8 cellular contexts compared by ENCODE assay signal in the genomic region with DNA sequence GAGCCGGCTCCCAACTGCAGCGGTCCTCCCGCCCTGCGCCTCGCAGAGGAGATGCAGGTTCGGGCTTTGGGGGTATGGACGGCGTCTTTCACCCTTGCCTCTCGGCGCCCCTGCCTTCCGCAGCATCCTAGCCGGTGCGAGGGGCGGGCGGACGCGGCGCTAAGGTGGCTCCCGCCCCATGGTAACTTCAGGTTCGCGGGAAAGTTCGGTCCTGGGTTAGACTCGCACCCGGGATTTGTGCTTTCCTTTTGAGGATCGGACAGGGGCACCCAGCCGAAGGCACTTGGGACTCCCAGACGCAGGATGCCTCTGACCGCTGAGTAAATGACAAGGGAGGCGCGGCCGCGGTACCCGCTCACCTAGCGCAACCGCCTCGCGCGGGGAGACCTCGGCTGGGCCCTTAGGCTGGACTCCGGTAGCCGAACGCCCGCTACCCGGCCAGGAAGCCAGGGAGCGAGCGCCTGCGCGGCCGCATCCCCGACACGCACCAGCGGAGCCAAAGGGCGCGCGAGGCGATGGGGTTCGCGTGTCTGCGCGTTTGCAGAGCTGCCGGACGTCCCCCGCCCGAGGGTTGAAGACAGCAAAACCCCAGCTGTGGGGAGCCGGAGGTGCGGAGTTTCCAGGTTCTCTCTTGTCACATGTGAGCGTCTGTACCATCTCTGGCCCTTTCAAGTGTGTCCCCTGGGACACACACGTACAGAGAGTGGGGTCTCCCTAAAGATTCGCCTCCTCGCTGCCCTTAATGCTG. TPM values are rescaled to one million over a fixed set of nuclear protein-coding genes. Genes with fewer than 3 reads are reported as not detected.
DNase-seq lines count a peak whose midpoint lies in the region; ATAC-seq and TF ChIP-seq lines count a peak whose summit lies in the region.

No MANE protein-coding gene starts in this region.

- no peak overlapping the region for H3K4me3 ChIP-seq in CD8-positive, alpha-beta memory T cell (ENCODE audit: low read length)
- H3K4me3 ChIP-seq in HUES48 (ENCODE audit: low read depth, low read length), result peak overlapping the region; percentile 73
- peak overlapping the region; percentile 53 to 74 for H3K4me3 ChIP-seq in ascending aorta
- H3K4me3 ChIP-seq in kidney epithelial cell (ENCODE audit: low read depth, low read length), result peak overlapping the region; percentile 50
- peak overlapping the region; percentile 71 to 87 (median 75) for H3K4me3 ChIP-seq in subcutaneous abdominal adipose tissue (ENCODE audit: low read depth in 1 of 5, low read length in 5 of 5)

- CTCF ChIA-PET in CD8-positive, alpha-beta memory T cell (lab: Charles Lee), result no interaction called here

- no peaks in the 10 kb centered on the region for H3K36me3 ChIP-seq in CD8-positive, alpha-beta memory T cell (ENCODE audit: insufficient read depth, low read length)
- H3K36me3 ChIP-seq in HUES48 (ENCODE audit: control insufficient read depth, insufficient read depth, low read length), result no peaks in the 10 kb centered on the region
- H3K36me3 ChIP-seq in ascending aorta, result no peaks in the 10 kb centered on the region
- H3K36me3 ChIP-seq in kidney epithelial cell (ENCODE audit: control insufficient read depth, insufficient read depth, low read length), result no peaks in the 10 kb centered on the region
- H3K36me3 ChIP-seq in subcutaneous abdominal adipose tissue (ENCODE audit: control insufficient read depth in 5 of 5, insufficient read depth in 5 of 5, low read length in 5 of 5), result no peaks in the 10 kb centered on the region

- TF ChIP-seq CTCF in ascending aorta (IDR thresholded peaks at IDR 0.05), result no peak
- no peak for TF ChIP-seq CTCF in kidney epithelial cell (IDR thresholded peaks at IDR 0.05; ENCODE audit: insufficient read depth, low read length, poor library complexity, severe bottlenecking)

- no peaks in the 10 kb centered on the region for H3K9me3 ChIP-seq in CD8-positive, alpha-beta memory T cell (ENCODE audit: low read length)
- H3K9me3 ChIP-seq in HUES48 (ENCODE audit: control insufficient read depth, insufficient read depth, low read length) (no peaks in the 10 kb centered on the region), ascending aorta (no peaks in the 10 kb centered on the region), subcutaneous abdominal adipose tissue (ENCODE audit: control insufficient read depth in 5 of 5, low read length in 5 of 5) (no peaks in the 10 kb centered on the region)

- DNase-seq in CD8-positive, alpha-beta memory T cell, result no peak
- DNase-seq in ascending aorta (ENCODE audit: low spot score in 2 of 2) (no peak), kidney epithelial cell (ENCODE audit: low read depth) (no peak), cortex of kidney (lab: John Stamatoyannopoulos, UW) (no peak), HCEC 1CT (no peak)

- ATAC-seq in GM19455 (IDR thresholded peaks at IDR 0.05; ENCODE audit: unreplicated experiment), result peak; percentile 33

- H3K27ac Mint-ChIP-seq in CD8-positive, alpha-beta memory T cell, result no peak overlapping the region

- peaks cover 33 to 77% of the 10 kb centered on the region in 2 donors for H3K27me3 Mint-ChIP-seq in CD8-positive, alpha-beta memory T cell

- H3K9ac ChIP-seq in HUES48 (ENCODE audit: low read depth, low read length), result no peak overlapping the region
- H3K9ac ChIP-seq in subcutaneous abdominal adipose tissue (ENCODE audit: low read length in 5 of 5), result peak overlapping the region in 4 of 5 donors; percentile 38 to 56 (median 50)

- POLR2A ChIA-PET in CD8-positive, alpha-beta memory T cell (lab: Charles Lee), result no interaction called here

- peaks cover 19 to 35% (median 25%) of the 10 kb centered on the region in 3 donors for H3K4me1 Mint-ChIP-seq in CD8-positive, alpha-beta memory T cell

- no peaks in the 10 kb centered on the region for H3K36me3 Mint-ChIP-seq in CD8-positive, alpha-beta memory T cell

- H3K27ac ChIP-seq in CD8-positive, alpha-beta memory T cell (ENCODE audit: low read depth, low read length), result no peak overlapping the region
- H3K27ac ChIP-seq in HUES48 (ENCODE audit: low read depth, low read length) (no peak overlapping the region), ascending aorta (no peak overlapping the region), subcutaneous abdominal adipose tissue (ENCODE audit: low read depth, low read length) (peak overlapping the region; percentile 10)

- H3K4me1 ChIP-seq in CD8-positive, alpha-beta memory T cell (ENCODE audit: insufficient read depth, low read length), result no peaks in the 10 kb centered on the region
- peaks cover 20% of the 10 kb centered on the region for H3K4me1 ChIP-seq in HUES48 (ENCODE audit: control insufficient read depth, insufficient read depth, low read length)
- H3K4me1 ChIP-seq in ascending aorta, result peaks cover 4 to 10% of the 10 kb centered on the region in 2 donors
- H3K4me1 ChIP-seq in subcutaneous abdominal adipose tissue (ENCODE audit: control insufficient read depth in 5 of 5, insufficient read depth in 5 of 5, low read length in 5 of 5), result peaks cover 2 to 42% (median 34%) of the 10 kb centered on the region in 5 donors

- intact Hi-C loops in ascending aorta (cut with DNase I), result no loop called here

- H3K4me3 Mint-ChIP-seq in CD8-positive, alpha-beta memory T cell, result peak overlapping the region in 5 of 7 donors; percentile 57 to 80 (median 74)

- no peaks in the 10 kb centered on the region for H3K9me3 Mint-ChIP-seq in CD8-positive, alpha-beta memory T cell

- peaks cover 11% of the 10 kb centered on the region for H3K27me3 ChIP-seq in CD8-positive, alpha-beta memory T cell (ENCODE audit: insufficient read depth, low read length, poor library complexity, severe bottlenecking)
- peaks cover 79% of the 10 kb centered on the region for H3K27me3 ChIP-seq in HUES48 (ENCODE audit: control insufficient read depth, insufficient read depth, low read length)
- peaks cover 4% of the 10 kb centered on the region for H3K27me3 ChIP-seq in ascending aorta
- peaks cover 32% of the 10 kb centered on the region for H3K27me3 ChIP-seq in kidney epithelial cell (ENCODE audit: control insufficient read depth, insufficient read depth, low read length)
- H3K27me3 ChIP-seq in subcutaneous abdominal adipose tissue (ENCODE audit: control insufficient read depth in 5 of 5, insufficient read depth in 4 of 5, low read length in 5 of 5), result peaks cover 6 to 23% (median 18%) of the 10 kb centered on the region in 5 donors

RNA-seq across cellular contexts. Expression of gene RSPO3, which starts 1.1 kb away (rescaled TPM):
- total RNA-seq in CD8-positive, alpha-beta memory T cell, result not detected
- polyA plus RNA-seq in CD8-positive, alpha-beta memory T cell, result not detected
- total RNA-seq in ascending aorta (0.53 TPM), kidney epithelial cell (0.88 and 1.9 TPM in 2 replicates)
